In the genomic region with DNA sequence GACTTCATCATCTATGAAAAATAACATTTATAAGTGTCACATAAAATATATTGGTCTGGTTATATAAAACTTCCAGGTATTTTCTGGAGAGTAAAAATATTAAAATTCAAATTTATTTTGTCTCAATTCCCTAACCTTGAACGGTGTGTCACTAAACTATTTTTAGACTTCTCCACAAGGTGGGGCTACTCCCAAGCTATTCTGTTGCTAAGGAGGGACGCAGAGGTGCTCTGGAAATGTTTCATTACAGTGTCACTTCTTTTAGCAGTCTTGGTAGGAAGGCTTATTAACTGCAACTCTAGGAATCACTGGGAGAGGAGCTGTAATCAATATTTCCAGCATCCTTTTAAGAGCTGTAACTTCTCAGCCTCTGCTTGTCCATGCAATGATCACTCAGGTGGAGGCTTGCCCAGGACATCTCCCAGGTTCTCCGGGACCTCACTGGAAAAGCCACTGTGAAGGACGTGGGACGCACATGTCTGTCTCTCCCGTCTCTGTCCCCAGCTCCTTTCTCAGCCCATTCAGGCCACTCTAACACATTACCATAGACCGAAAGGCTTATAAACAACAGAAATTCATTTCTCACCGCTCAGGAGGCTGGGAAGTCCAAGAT, we compare ENCODE assay signal across 8 cellular contexts. TPM values are rescaled to one million over a fixed set of nuclear protein-coding genes. Genes with fewer than 3 reads are reported as not detected.
DNase-seq lines count a peak whose midpoint lies in the region; ATAC-seq and TF ChIP-seq lines count a peak whose summit lies in the region.

No MANE protein-coding gene starts in this region.

- 58 to 63% methylated on average over 8 of the region's 8 CpGs for WGBS in thyroid gland, 2 donors

- ATAC-seq in HG03432 (IDR thresholded peaks at IDR 0.05; ENCODE audit: unreplicated experiment) (peak; percentile 60), HG03565 (IDR thresholded peaks at IDR 0.05; ENCODE audit: unreplicated experiment) (no peak)

- TF ChIP-seq CTCF in AG09309 (IDR thresholded peaks at IDR 0.05; ENCODE audit: control insufficient read depth, insufficient read depth, low read depth, low read length, missing control alignments) (peak; percentile 56), fibroblast of mammary gland (conservative IDR thresholded peaks at IDR 0.05; ENCODE audit: control insufficient read depth, insufficient read depth, low read depth, low read length) (peak; percentile 54), thyroid gland (IDR thresholded peaks at IDR 0.05) (peak in 4 of 6 experiments; percentile 19 to 48 (median 36))

- no peaks in the 10 kb centered on the region for H3K27me3 ChIP-seq in thyroid gland

- no peak for DNase-seq in AG09309 (ENCODE audit: low read depth)
- DNase-seq in OCI-M1 (lab: John Stamatoyannopoulos, UW) = peak; percentile 19
- peak; percentile 68 for DNase-seq in fibroblast of mammary gland (ENCODE audit: low read depth)
- no peak for DNase-seq in thyroid gland
- DNase-seq in inferior parietal cortex (ENCODE audit: extremely low spot score) = no peak
- DNase-seq in activated CD8-positive, alpha-beta memory T cell treated with anti-CD3 and anti-CD28 coated beads, Interleukin-2, amount 50 U/mL, for 48 hours = no peak

- H3K4me1 ChIP-seq in thyroid gland = no peaks in the 10 kb centered on the region

- no peaks in the 10 kb centered on the region for H3K36me3 ChIP-seq in thyroid gland

- H3K9me3 ChIP-seq in thyroid gland = no peaks in the 10 kb centered on the region

- intact Hi-C loops in thyroid gland (cut with DNase I) = no loop called here

- no peak for TF ChIP-seq POLR2A in thyroid gland (IDR thresholded peaks at IDR 0.05)

- no peak overlapping the region for H3K4me3 ChIP-seq in AG09309 (ENCODE audit: control insufficient read depth, low read depth, low read length)
- H3K4me3 ChIP-seq in fibroblast of mammary gland (ENCODE audit: control insufficient read depth, low read depth, low read length) = no peak overlapping the region
- H3K4me3 ChIP-seq in thyroid gland (replicated peaks in 1 of 3) = no peak overlapping the region

- H3K27ac ChIP-seq in thyroid gland = no peak overlapping the region

RNA-seq across cellular contexts. Expression of gene DNAH5, which starts 32.5 kb away (rescaled TPM):
- total RNA-seq in thyroid gland = 1 to 10 TPM; 1.3 to 3.4 (median 2.7) TPM

Comparison
In these comparisons a context has a peak if more than half of its experiments do, and no peak if none do; other contexts are left out.
1. DNase-seq: peak in OCI-M1 (single experiment) and fibroblast of mammary gland (single experiment); none in AG09309 (single experiment), thyroid gland (0 of 2), inferior parietal cortex (single experiment) and activated CD8-positive, alpha-beta memory T cell treated with anti-CD3 and anti-CD28 coated beads, Interleukin-2, amount 50 U/mL, for 48 hours (single experiment).
2. Peak in every context shown above with its lines, with median percentiles within 50 percentile points of each other: CTCF ChIP-seq.